7 cellular contexts compared by ENCODE assay signal in genomic region chr12:12714276-12715001, GRCh38. TPM values are rescaled to one million over a fixed set of nuclear protein-coding genes. Genes with fewer than 3 reads are reported as not detected.
A peak's percentile ranks its signal among the peaks of the same experiment; 100 is the strongest.
DNase-seq lines count a peak whose midpoint lies in the region; ATAC-seq and TF ChIP-seq lines count a peak whose summit lies in the region.

No MANE protein-coding gene starts in this region.

- H3K27ac ChIP-seq in SJCRH30, result no peak overlapping the region
- peak overlapping the region; percentile 54 to 100 (median 99) for H3K27ac ChIP-seq in body of pancreas
- H3K27ac ChIP-seq in layer of hippocampus (ENCODE audit: low read depth, low read length), result peak overlapping the region; percentile 99

- intact Hi-C loops in body of pancreas (cut with DNase I), result no loop called here

- H3K4me1 ChIP-seq in SJCRH30 (peaks cover 9% of the 10 kb centered on the region), body of pancreas (peaks cover 40% of the 10 kb centered on the region)

- H3K36me3 ChIP-seq in SJCRH30 (no peaks in the 10 kb centered on the region), body of pancreas (replicated peaks in 1 of 2; ENCODE audit: insufficient read depth in 1 of 2, low read depth in 2 of 2) (no peaks in the 10 kb centered on the region)

- H3K4me1 Mint-ChIP-seq in stimulated activated naive CD8-positive, alpha-beta T cell treated with anti-CD3 and anti-CD28 coated beads, Interleukin-15, Interleukin-2, amounts not matched to agents 100 ng/mL and 50 ng/mL, for 24 hours (ENCODE audit: low read depth), result peaks cover 50% of the 10 kb centered on the region

- no peaks in the 10 kb centered on the region for H3K9me3 ChIP-seq in SJCRH30 (replicated peaks)
- no peaks in the 10 kb centered on the region for H3K9me3 ChIP-seq in body of pancreas

- H3K27me3 Mint-ChIP-seq in stimulated activated naive CD8-positive, alpha-beta T cell treated with anti-CD3 and anti-CD28 coated beads, Interleukin-15, Interleukin-2, amounts not matched to agents 100 ng/mL and 50 ng/mL, for 24 hours, result no peaks in the 10 kb centered on the region

- TF ChIP-seq POLR2A in body of pancreas (IDR thresholded peaks at IDR 0.05), result peak; percentile 31 to 69 (median 67)

- peak overlapping the region; percentile 85 for H3K4me3 Mint-ChIP-seq in stimulated activated naive CD8-positive, alpha-beta T cell treated with anti-CD3 and anti-CD28 coated beads, Interleukin-15, Interleukin-2, amounts not matched to agents 100 ng/mL and 50 ng/mL, for 24 hours

- peak; percentile 32 for ATAC-seq in HG03432 (IDR thresholded peaks at IDR 0.05; ENCODE audit: unreplicated experiment)
- ATAC-seq in body of pancreas, result no peak

- peak overlapping the region; percentile 45 for H3K4me3 ChIP-seq in GM12875 (ENCODE audit: low read depth, low read length)
- H3K4me3 ChIP-seq in SJCRH30, result peak overlapping the region; percentile 32
- no peak overlapping the region for H3K4me3 ChIP-seq in body of pancreas

- peak in 1 of 2 experiments; percentile 24 for DNase-seq in SJCRH30
- peak; percentile 42 to 68 (median 56) for DNase-seq in body of pancreas
- DNase-seq in OCI-M2 (lab: John Stamatoyannopoulos, UW; ENCODE audit: unreplicated experiment), result no peak

- 9 to 16% methylated on average over 23 of the region's 23 CpGs for WGBS in body of pancreas, 2 donors

- H3K9me3 Mint-ChIP-seq in stimulated activated naive CD8-positive, alpha-beta T cell treated with anti-CD3 and anti-CD28 coated beads, Interleukin-15, Interleukin-2, amounts not matched to agents 100 ng/mL and 50 ng/mL, for 24 hours, result no peaks in the 10 kb centered on the region

- H3K27ac Mint-ChIP-seq in stimulated activated naive CD8-positive, alpha-beta T cell treated with anti-CD3 and anti-CD28 coated beads, Interleukin-15, Interleukin-2, amounts not matched to agents 100 ng/mL and 50 ng/mL, for 24 hours, result peak overlapping the region; percentile 88

- H3K36me3 Mint-ChIP-seq in stimulated activated naive CD8-positive, alpha-beta T cell treated with anti-CD3 and anti-CD28 coated beads, Interleukin-15, Interleukin-2, amounts not matched to agents 100 ng/mL and 50 ng/mL, for 24 hours (ENCODE audit: low read depth), result peaks cover 14% of the 10 kb centered on the region

- H3K27me3 ChIP-seq in SJCRH30 (no peaks in the 10 kb centered on the region), body of pancreas (no peaks in the 10 kb centered on the region), layer of hippocampus (ENCODE audit: control insufficient read depth, insufficient read depth, low read length) (no peaks in the 10 kb centered on the region)

- peak; percentile 24; the same call in 1 of the 2 replicates for TF ChIP-seq CTCF in GM12875 (IDR thresholded peaks at IDR 0.05; ENCODE audit: borderline replicate concordance, insufficient read depth, low read depth, low read length)
- peak in 4 of 7 experiments; percentile 11 to 39 (median 20) for TF ChIP-seq CTCF in body of pancreas (IDR thresholded peaks at IDR 0.05)

RNA-seq across cellular contexts. Expression of gene CDKN1B, which starts 2.7 kb away (rescaled TPM):
- total RNA-seq in SJCRH30 (2014; rRNA removed; shearing (Covaris generic)), result 37.1 and 37.6 TPM in 2 replicates
- 10 to 100 TPM; 11.9 to 28.3 TPM for total RNA-seq in body of pancreas

RNA-seq across cellular contexts. Expression of gene GPR19, which starts 18.5 kb away (rescaled TPM):
- total RNA-seq in SJCRH30 (2014; rRNA removed; shearing (Covaris generic)), result 1.1 and 1.3 TPM in 2 replicates
- total RNA-seq in body of pancreas, result not detected

Comparison
In these comparisons a context has a peak if more than half of its experiments do, and no peak if none do; other contexts are left out.
1. H3K4me3 ChIP-seq: peak in GM12875 (single experiment) and SJCRH30 (single experiment); none in body of pancreas (0 of 2).